ENCODE assay signal across 16 cellular contexts in the genomic region with DNA sequence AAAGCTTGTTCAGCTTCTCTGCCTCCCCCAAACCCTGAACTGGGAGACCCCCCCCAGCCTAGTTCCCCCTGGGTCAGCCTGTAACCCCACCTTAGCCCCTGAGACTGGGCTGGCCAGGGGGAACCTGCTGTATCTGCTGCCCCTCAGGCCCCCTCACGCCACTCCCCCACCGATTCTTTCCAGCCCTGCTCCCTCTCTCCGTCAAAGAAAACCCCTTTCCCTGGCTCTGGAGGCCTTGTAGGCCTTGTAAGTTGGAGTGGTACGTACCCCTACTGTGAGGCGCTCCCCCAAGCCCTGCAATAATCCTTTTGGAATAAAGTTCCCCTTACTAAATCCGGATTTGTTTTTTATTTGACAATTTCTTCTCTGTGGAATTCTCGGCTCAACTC. TPM values are rescaled to one million over a fixed set of nuclear protein-coding genes. Genes with fewer than 3 reads are reported as not detected.
A peak's percentile ranks its signal among the peaks of the same experiment; 100 is the strongest.
DNase-seq lines count a peak whose midpoint lies in the region; ATAC-seq and TF ChIP-seq lines count a peak whose summit lies in the region.
"Had no signal": no experiment of that assay in that cellular context is flagged by ENCODE, and none has a peak within 500 bp of the region (broad histone marks: within the 10 kb centered on the region; RNA-seq: fewer than 3 reads in every experiment).

No MANE protein-coding gene starts in this region.

- no TSS peak for BruUV-seq in A673 (replicated peaks; lab: Mats Ljungman, UMichigan)

- no peaks in the 10 kb centered on the region for H3K9me3 ChIP-seq in A673 (ENCODE audit: low read depth, low read length, poor library complexity, severe bottlenecking)
- H3K9me3 ChIP-seq in DND-41 (ENCODE audit: insufficient read depth, low read length, severe bottlenecking), result peaks cover 13% of the 10 kb centered on the region

- TF ChIP-seq CTCF in A673 (conservative IDR thresholded peaks at IDR 0.05; ENCODE audit: low read depth, low read length) (no peak), DND-41 (IDR thresholded peaks at IDR 0.05; ENCODE audit: borderline replicate concordance, extremely low read depth, low read length, poor library complexity, severe bottlenecking) (no peak), brain (conservative IDR thresholded peaks at IDR 0.05) (no peak), nephron progenitor cell (IDR thresholded peaks at IDR 0.05) (no peak), GM10266 (IDR thresholded peaks at IDR 0.05; ENCODE audit: control insufficient read depth, insufficient read depth, low read depth, missing control alignments) (no peak)

- CTCF ChIA-PET in A673 (lab: Charles Lee), result interaction anchor here (0.6 to 0.7 kb wide), 3 partner anchors 52 to 542 kb away, joined by 3 to 6 read pairs (median 6); no protein-coding TSS in a partner anchor

- intact Hi-C loops in A673 (cut with micrococcal nuclease; ENCODE audit: unreplicated experiment), result no loop called here

- no peaks in the 10 kb centered on the region for H4K20me1 ChIP-seq in DND-41 (ENCODE audit: insufficient read depth, low read length)

- H3K27ac ChIP-seq in A673 (ENCODE audit: low read depth, low read length, poor library complexity, severe bottlenecking) (peak overlapping the region; percentile 60), DND-41 (ENCODE audit: low read length) (peak overlapping the region; percentile 72)
- H3K27ac ChIP-seq: right atrium auricular region had no signal

- no peak for ATAC-seq in DND-41 (ENCODE audit: insufficient read depth, low read depth)
- ATAC-seq in GM21381 (IDR thresholded peaks at IDR 0.05; ENCODE audit: unreplicated experiment), result no peak
- ATAC-seq in HG03571 (IDR thresholded peaks at IDR 0.05; ENCODE audit: unreplicated experiment), result no peak
- ATAC-seq in HG03469 (IDR thresholded peaks at IDR 0.05; ENCODE audit: unreplicated experiment), result no peak
- ATAC-seq: left lobe of liver, mucosa of descending colon, Right ventricle myocardium inferior had no signal

- H3K4me3 Mint-ChIP-seq in brain, result peak overlapping the region in 4 of 5 experiments; percentile 28 to 70 (median 47)
- H3K4me3 Mint-ChIP-seq in nephron progenitor cell, result peak overlapping the region; percentile 43
- H3K4me3 Mint-ChIP-seq: activated CD4-positive, alpha-beta memory T cell treated with anti-CD3 and anti-CD28 coated beads for 36 hours; T-helper 1 cell treated with Interleukin-12 subunit alpha and Interleukin-12 subunit beta and Interleukin-4 antibody, amounts not matched to agents 30 μg/mL and 1 μg/mL, for 36 hours had no signal

- peaks cover 5% of the 10 kb centered on the region for H3K36me3 Mint-ChIP-seq in brain
- H3K36me3 Mint-ChIP-seq in nephron progenitor cell (ENCODE audit: low read depth), result no peaks in the 10 kb centered on the region

- POLR2A ChIA-PET in A673 (lab: Charles Lee; ENCODE audit: low non-redundant PET), result interaction anchor here (0.6 kb wide), 1 partner anchor 46 kb away, joined by 3 read pairs; no protein-coding TSS in a partner anchor

- H3K9ac ChIP-seq in DND-41 (ENCODE audit: low read depth, low read length), result no peak overlapping the region

- H3K4me2 ChIP-seq in DND-41 (ENCODE audit: insufficient read depth, low read length), result no peak overlapping the region

- no peak overlapping the region for H2AFZ ChIP-seq in DND-41 (ENCODE audit: low read depth, low read length)

- H3K27me3 Mint-ChIP-seq in brain (peaks cover 2% of the 10 kb centered on the region), nephron progenitor cell (ENCODE audit: low read depth, poor library complexity) (peaks cover 17% of the 10 kb centered on the region)
- H3K27me3 Mint-ChIP-seq: activated CD4-positive, alpha-beta memory T cell treated with anti-CD3 and anti-CD28 coated beads for 36 hours had no signal

- peak overlapping the region; percentile 70 to 99 (median 95) for H3K27ac Mint-ChIP-seq in brain
- peak overlapping the region; percentile 88 for H3K27ac Mint-ChIP-seq in nephron progenitor cell
- H3K27ac Mint-ChIP-seq: activated CD4-positive, alpha-beta memory T cell treated with anti-CD3 and anti-CD28 coated beads for 36 hours had no signal

- no peaks in the 10 kb centered on the region for H3K36me3 ChIP-seq in A673 (ENCODE audit: insufficient read depth, low read length, poor library complexity, severe bottlenecking)
- H3K36me3 ChIP-seq in DND-41 (ENCODE audit: insufficient read depth, low read length), result no peaks in the 10 kb centered on the region
- H3K36me3 ChIP-seq: right atrium auricular region had no signal

- no peaks in the 10 kb centered on the region for H3K27me3 ChIP-seq in A673 (replicated peaks; ENCODE audit: insufficient read depth, low read depth, low read length, poor library complexity)
- H3K27me3 ChIP-seq in DND-41 (ENCODE audit: insufficient read depth, low read length, poor library complexity), result no peaks in the 10 kb centered on the region
- H3K27me3 ChIP-seq: right atrium auricular region had no signal

- no peaks in the 10 kb centered on the region for H3K79me2 ChIP-seq in DND-41 (ENCODE audit: insufficient read depth, low read length)

- H3K4me3 ChIP-seq in A673 (ENCODE audit: low read depth, low read length, poor library complexity, severe bottlenecking) (no peak overlapping the region), DND-41 (ENCODE audit: low read depth in 1 of 2, low read length in 2 of 2) (no peak overlapping the region)
- H3K4me3 ChIP-seq: mucosa of descending colon, right atrium auricular region had no signal

- H3K4me1 ChIP-seq in A673 (ENCODE audit: insufficient read depth, low read length, poor library complexity, severe bottlenecking) (peaks cover 25% of the 10 kb centered on the region), DND-41 (ENCODE audit: insufficient read depth, low read length) (peaks cover 12% of the 10 kb centered on the region)
- H3K4me1 ChIP-seq: right atrium auricular region had no signal

- peaks cover 0 to 15% (median 13%) of the 10 kb centered on the region in 5 experiments for H3K9me3 Mint-ChIP-seq in brain
- H3K9me3 Mint-ChIP-seq in nephron progenitor cell, result peaks cover 13% of the 10 kb centered on the region

- H3K4me1 Mint-ChIP-seq in brain (peaks cover 61% of the 10 kb centered on the region), nephron progenitor cell (peaks cover 72% of the 10 kb centered on the region)

- no peak for DNase-seq in A673 (ENCODE audit: low spot score)
- DNase-seq in DND-41, result no peak
- DNase-seq in nephron progenitor cell, result no peak
- no peak for DNase-seq in GM10266 (ENCODE audit: extremely low spot score)
- DNase-seq: KBM-7, NCI-H2029 treated with DMSO at 0.1 percent for 48 hours had no signal

RNA-seq across cellular contexts. Expression of a gene that starts 47.3 kb away (rescaled TPM):
- 324 and 371 TPM in 2 replicates for total RNA-seq in A673 (2021)
- polyA plus RNA-seq in brain (ENCODE audit: insufficient read depth, low read depth, low replicate concordance), result 101 TPM

RNA-seq across cellular contexts. Expression of a gene that starts 56.2 kb away (rescaled TPM):
- total RNA-seq in A673 (2021), result 83.3 and 86.6 TPM in 2 replicates
- 18.9 TPM for polyA plus RNA-seq in brain (ENCODE audit: insufficient read depth, low read depth, low replicate concordance)
